Comparison of ENCODE assay signal across 1 cellular context in genomic region chr1:17046043-17046657, GRCh38.
TF ChIP-seq lines count a peak whose summit lies in the region.

No MANE protein-coding gene starts in this region.

TF ChIP-seq in K562, 482 proteins besides CTCF, POLR2A, EP300 and RAD21 (continued from another document):
- no peak for TF ChIP-seq ZNF740 (CRISPR knock-in tag; IDR thresholded peaks at IDR 0.05)
- no peak for TF ChIP-seq ZNF740 (tag; IDR thresholded peaks at IDR 0.05)
TF ChIP-seq in K562: peak in this region for 6.
